17 cellular contexts compared by ENCODE assay signal in genomic region chr2:218017211-218018053, GRCh38. TPM values are rescaled to one million over a fixed set of nuclear protein-coding genes. Genes with fewer than 3 reads are reported as not detected.
DNase-seq lines count a peak whose midpoint lies in the region; ATAC-seq, FAIRE-seq and TF ChIP-seq lines count a peak whose summit lies in the region.
"Had no signal": no experiment of that assay in that cellular context is flagged by ENCODE, and none has a peak within 500 bp of the region (broad histone marks: within the 10 kb centered on the region; RNA-seq: fewer than 3 reads in every experiment).

No MANE protein-coding gene starts in this region.

- H3K9me2 ChIP-seq in Karpas-422 (replicated peaks; ENCODE audit: insufficient read depth, low read length) = no peaks in the 10 kb centered on the region

- DNase-seq in bronchial epithelial cell (ENCODE audit: low read depth) (no peak), keratinocyte (ENCODE audit: low read depth, low spot score) (no peak), SW 1271 (lab: John Stamatoyannopoulos, UW) (no peak), NCI-H526 treated with DMSO at 0.1 percent for 48 hours (lab: John Stamatoyannopoulos, UW) (no peak), Karpas-422 (no peak)
- DNase-seq: activated naive CD4-positive, alpha-beta T cell treated with Interleukin-2 at 50 U/mL for 16 hours; DMS53; immature natural killer cell; midbrain; NCI-H2081 had no signal

- H2AFZ ChIP-seq in keratinocyte (ENCODE audit: control insufficient read depth, low read length) (no peak overlapping the region), Karpas-422 (ENCODE audit: low read length) (no peak overlapping the region)

- no peak for ATAC-seq in activated CD4-positive, CD25-positive, alpha-beta regulatory T cell treated with anti-CD3 and anti-CD28 coated beads, Interleukin-2, amount 50 U/mL, for 24 hours

- TF ChIP-seq CTCF in C4-2B (conservative IDR thresholded peaks at IDR 0.05) (no peak), bronchial epithelial cell (IDR thresholded peaks at IDR 0.05; ENCODE audit: insufficient read depth, low read length, severe bottlenecking) (no peak), keratinocyte (optimal IDR thresholded peaks at IDR 0.05 in 1 of 3, IDR thresholded peaks at IDR 0.05 in 1 of 3, conservative IDR thresholded peaks at IDR 0.05 in 1 of 3; ENCODE audit: extremely low read depth in 1 of 3, insufficient read depth in 2 of 3, low read length in 3 of 3) (no peak)

- H3K27me3 ChIP-seq in bronchial epithelial cell (ENCODE audit: control insufficient read depth, insufficient read depth, low read length) (peaks cover 4% of the 10 kb centered on the region), keratinocyte (ENCODE audit: control insufficient read depth, extremely low read depth, insufficient read depth, low read length) (peaks cover 24% of the 10 kb centered on the region), skeletal muscle tissue (ENCODE audit: control insufficient read depth in 3 of 3, insufficient read depth in 3 of 3, low read length in 3 of 3) (peaks cover 0 to 3% (median 0%) of the 10 kb centered on the region in 3 donors), Karpas-422 (ENCODE audit: low read length) (no peaks in the 10 kb centered on the region)

- H4K20me1 ChIP-seq in keratinocyte (ENCODE audit: control insufficient read depth, extremely low read depth, insufficient read depth, low read length) (no peaks in the 10 kb centered on the region), Karpas-422 (ENCODE audit: insufficient read depth, low read depth, low read length) (no peaks in the 10 kb centered on the region)

- H3K9me3 ChIP-seq in keratinocyte (ENCODE audit: control insufficient read depth, low read depth, low read length) = no peaks in the 10 kb centered on the region
- H3K9me3 ChIP-seq in skeletal muscle tissue (ENCODE audit: control insufficient read depth in 3 of 3, low read length in 3 of 3) = no peaks in the 10 kb centered on the region
- no peaks in the 10 kb centered on the region for H3K9me3 ChIP-seq in Karpas-422 (ENCODE audit: low read length)

- H3K36me3 ChIP-seq in bronchial epithelial cell (ENCODE audit: control insufficient read depth, insufficient read depth, low read length) (no peaks in the 10 kb centered on the region), keratinocyte (ENCODE audit: control insufficient read depth in 2 of 2, extremely low read depth in 1 of 2, insufficient read depth in 2 of 2, low read length in 2 of 2) (no peaks in the 10 kb centered on the region), skeletal muscle tissue (ENCODE audit: control insufficient read depth in 3 of 3, insufficient read depth in 3 of 3, low read length in 3 of 3) (no peaks in the 10 kb centered on the region), Karpas-422 (ENCODE audit: insufficient read depth, low read length) (no peaks in the 10 kb centered on the region)
- H3K36me3 ChIP-seq: cardiac muscle cell had no signal

- H3K79me2 ChIP-seq in keratinocyte (ENCODE audit: control insufficient read depth, insufficient read depth, low read length) = no peaks in the 10 kb centered on the region
- no peaks in the 10 kb centered on the region for H3K79me2 ChIP-seq in Karpas-422 (ENCODE audit: low read length)

- H3K9me1 ChIP-seq in keratinocyte (ENCODE audit: control insufficient read depth, extremely low read depth, insufficient read depth, low read length) = no peaks in the 10 kb centered on the region

- FAIRE-seq in bronchial epithelial cell (lab: Jason Lieb, UNC) (peak; percentile 90), keratinocyte (lab: Jason Lieb, UNC) (peak; percentile 32)
- FAIRE-seq: endometrium had no signal

- H3K4me3 ChIP-seq in bronchial epithelial cell (ENCODE audit: low read depth, low read length) (no peak overlapping the region), keratinocyte (ENCODE audit: control insufficient read depth in 2 of 3, extremely low read depth in 1 of 3, insufficient read depth in 2 of 3, low read depth in 1 of 3, low read length in 3 of 3) (no peak overlapping the region), skeletal muscle tissue (ENCODE audit: low read length in 3 of 3) (peak overlapping the region; percentile 4 to 45 (median 17)), Karpas-422 (ENCODE audit: low read length) (no peak overlapping the region)
- H3K4me3 ChIP-seq: cardiac muscle cell had no signal

- no peak overlapping the region for H3K4me2 ChIP-seq in keratinocyte (ENCODE audit: control insufficient read depth, extremely low read depth, insufficient read depth, low read depth, low read length)
- no peak overlapping the region for H3K4me2 ChIP-seq in Karpas-422 (ENCODE audit: low read depth, low read length, poor library complexity, severe bottlenecking)

- H3K9ac ChIP-seq in keratinocyte (ENCODE audit: control insufficient read depth, extremely low read depth, insufficient read depth, low read length) (no peak overlapping the region), skeletal muscle tissue (ENCODE audit: low read depth in 1 of 3, low read length in 3 of 3) (peak overlapping the region in 2 of 3 donors; percentile 19 to 50), Karpas-422 (ENCODE audit: low read length) (no peak overlapping the region)

- peak overlapping the region; percentile 24; the same call in 1 of the 2 replicates for H3K27ac ChIP-seq in C4-2B
- no peak overlapping the region for H3K27ac ChIP-seq in keratinocyte (ENCODE audit: control insufficient read depth, insufficient read depth, low read length)
- H3K27ac ChIP-seq in skeletal muscle tissue (ENCODE audit: low read depth, low read length) = peak overlapping the region; percentile 87
- no peak overlapping the region for H3K27ac ChIP-seq in Karpas-422 (ENCODE audit: low read length)
- H3K27ac ChIP-seq: cardiac muscle cell had no signal

- dilution Hi-C loops in keratinocyte (cut with MboI; ENCODE audit: extremely low pct_ligation_motif_present, low sequenced_read_pairs) = no loop called here

- no peaks in the 10 kb centered on the region for H3K4me1 ChIP-seq in keratinocyte (ENCODE audit: control insufficient read depth, extremely low read depth, insufficient read depth, low read length)
- peaks cover 56 to 70% (median 70%) of the 10 kb centered on the region in 3 donors for H3K4me1 ChIP-seq in skeletal muscle tissue (ENCODE audit: control insufficient read depth in 3 of 3, insufficient read depth in 3 of 3, low read length in 3 of 3)
- peaks cover 14% of the 10 kb centered on the region for H3K4me1 ChIP-seq in Karpas-422 (ENCODE audit: low read length)

RNA-seq across cellular contexts. Expression of gene TNS1, which starts 14.6 kb away (rescaled TPM):
- total RNA-seq in bronchial epithelial cell = 1.6 and 2.0 TPM in 2 replicates
- 1.7 to 2.9 TPM (median 2.5 TPM) in 3 replicates for polyA plus RNA-seq in keratinocyte
- 0.54 TPM for polyA plus RNA-seq in keratinocyte (2011; ENCODE audit: low read depth)
- 1.1 and 1.4 TPM in 2 replicates for polyA plus RNA-seq in keratinocyte (2011; cell fraction: cytosol; rRNA removed)
- 13.6 and 14.6 TPM in 2 replicates for polyA plus RNA-seq in keratinocyte (2011; cell fraction: nucleus; rRNA removed)
- polyA plus RNA-seq in keratinocyte (2012; ENCODE audit: low replicate concordance) = 1.4 and 5.7 TPM in 2 replicates
- polyA minus RNA-seq in keratinocyte = 9.7 to 35.0 TPM (median 17.2 TPM) in 3 replicates
- polyA minus RNA-seq in keratinocyte (2011; cell fraction: cytosol; rRNA and poly(A)+ RNA removed) = 3.8 TPM
- polyA minus RNA-seq in keratinocyte (2011; cell fraction: nucleus; rRNA and poly(A)+ RNA removed) = 13.3 and 20.4 TPM in 2 replicates
- total RNA-seq in skeletal muscle tissue = 73.1 TPM
- total RNA-seq in Karpas-422 (2014; rRNA removed; shearing (Covaris generic); ENCODE audit: low replicate concordance) = 1.7 TPM in 1 of 2 replicates, not detected in the other

RNA-seq across cellular contexts. Expression of gene RUFY4, which starts 51.6 kb away (rescaled TPM):
- total RNA-seq in bronchial epithelial cell (not detected in 2 replicates), skeletal muscle tissue (not detected)
- polyA plus RNA-seq in keratinocyte = not detected in 3 replicates
- not detected for polyA plus RNA-seq in keratinocyte (2011; ENCODE audit: low read depth)
- not detected in 2 replicates for polyA plus RNA-seq in keratinocyte (2011; cell fraction: cytosol; rRNA removed)
- polyA plus RNA-seq in keratinocyte (2011; cell fraction: nucleus; rRNA removed) = not detected in 2 replicates
- polyA plus RNA-seq in keratinocyte (2012; ENCODE audit: low replicate concordance) = not detected in 2 replicates
- polyA minus RNA-seq in keratinocyte = not detected in 3 replicates
- polyA minus RNA-seq in keratinocyte (2011; cell fraction: cytosol; rRNA and poly(A)+ RNA removed) = not detected
- polyA minus RNA-seq in keratinocyte (2011; cell fraction: nucleus; rRNA and poly(A)+ RNA removed) = not detected in 2 replicates
- total RNA-seq in Karpas-422 (2014; rRNA removed; shearing (Covaris generic); ENCODE audit: low replicate concordance) = 0.11 TPM in 1 of 2 replicates, not detected in the other
- total RNA-seq: cardiac muscle cell, M059J, temporal lobe had no signal
- polyA plus RNA-seq: cardiac muscle cell had no signal

Comparison
In these comparisons a context has a peak if more than half of its experiments do, and no peak if none do; other contexts are left out.
1. H3K27ac ChIP-seq: peak in C4-2B (single experiment) and skeletal muscle tissue (single experiment); none in keratinocyte (single experiment) and Karpas-422 (single experiment).
2. H3K4me3 ChIP-seq: peak in skeletal muscle tissue (3 of 3); none in bronchial epithelial cell (single experiment), keratinocyte (0 of 3) and Karpas-422 (single experiment).
3. H3K9ac ChIP-seq: peak in skeletal muscle tissue (2 of 3); none in keratinocyte (single experiment) and Karpas-422 (single experiment).
4. RNA of gene TNS1, which starts 14.6 kb away (total RNA-seq): 73.1 TPM in skeletal muscle tissue (single experiment); 1.7 TPM in Karpas-422 and 1.6 to 2.0 TPM in bronchial epithelial cell; every median in the first group is over 10 times any median in the second.